ENCODE assay signal across 18 cellular contexts in genomic region chr6:38612386-38612965, GRCh38. TPM values are rescaled to one million over a fixed set of nuclear protein-coding genes. Genes with fewer than 3 reads are reported as not detected.
DNase-seq lines count a peak whose midpoint lies in the region; ATAC-seq and TF ChIP-seq lines count a peak whose summit lies in the region.
"Had no signal": no experiment of that assay in that cellular context is flagged by ENCODE, and none has a peak within 500 bp of the region (broad histone marks: within the 10 kb centered on the region; RNA-seq: fewer than 3 reads in every experiment).

No MANE protein-coding gene starts in this region.

- H2AFZ ChIP-seq in fibroblast of lung (ENCODE audit: low read length) = no peak overlapping the region

- POLR2A ChIA-PET in BJ (lab: Charles Lee) = no interaction called here

- CTCF ChIA-PET in BJ (lab: Yijun Ruan, JAX) = no interaction called here

- ATAC-seq in RWPE2 (ENCODE audit: low read depth) (peak; percentile 29; the same call in 1 of the 3 replicates), HG02759 (IDR thresholded peaks at IDR 0.05; ENCODE audit: unreplicated experiment) (no peak), GM18519 (IDR thresholded peaks at IDR 0.05; ENCODE audit: low FRiP score, unreplicated experiment) (no peak)
- no peak for ATAC-seq in natural killer cell treated with Interleukin-12 subunit alpha and Interleukin-12 subunit beta and Interleukin-15 and Interleukin-18, amount 100 ng/mL, for 72 hours
- ATAC-seq: stimulated activated naive CD8-positive, alpha-beta T cell treated with anti-CD3 and anti-CD28 coated beads, Interleukin-15, amount 100 ng/mL, for 72 hours had no signal

- H3K4me3 Mint-ChIP-seq in natural killer cell treated with Interleukin-12 subunit alpha and Interleukin-12 subunit beta and Interleukin-15 and Interleukin-18, amount 100 ng/mL, for 72 hours = no peak overlapping the region
- H3K4me3 Mint-ChIP-seq: activated naive CD8-positive, alpha-beta T cell treated with anti-CD3 and anti-CD28 coated beads for 36 hours; immature natural killer cell; mesothelial cell of epicardium; stimulated activated naive CD8-positive, alpha-beta T cell treated with anti-CD3 and anti-CD28 coated beads, Interleukin-15, amount 100 ng/mL, for 72 hours had no signal

- no peak overlapping the region for H3K27ac Mint-ChIP-seq in natural killer cell treated with Interleukin-12 subunit alpha and Interleukin-12 subunit beta and Interleukin-15 and Interleukin-18, amount 100 ng/mL, for 72 hours
- H3K27ac Mint-ChIP-seq: activated naive CD8-positive, alpha-beta T cell treated with anti-CD3 and anti-CD28 coated beads for 36 hours; immature natural killer cell; mesothelial cell of epicardium; stimulated activated naive CD8-positive, alpha-beta T cell treated with anti-CD3 and anti-CD28 coated beads, Interleukin-15, amount 100 ng/mL, for 72 hours had no signal

- H3K9ac ChIP-seq in fibroblast of lung (ENCODE audit: insufficient read depth, low read length) = no peak overlapping the region

- H3K36me3 ChIP-seq in BJ (ENCODE audit: control insufficient read depth, insufficient read depth, low read length) = no peaks in the 10 kb centered on the region
- no peaks in the 10 kb centered on the region for H3K36me3 ChIP-seq in RWPE2 (ENCODE audit: low read depth)
- no peaks in the 10 kb centered on the region for H3K36me3 ChIP-seq in fibroblast of lung (ENCODE audit: control insufficient read depth, insufficient read depth, low read length)
- H3K36me3 ChIP-seq: esophagus muscularis mucosa had no signal

- peak; percentile 67 for DNase-seq in BJ (ENCODE audit: low read depth)
- no peak for DNase-seq in RWPE2 (ENCODE audit: low spot score)
- peak; percentile 72 to 82 for DNase-seq in fibroblast of lung (ENCODE audit: low read depth in 2 of 2)
- DNase-seq in skeletal muscle cell (ENCODE audit: low read depth) = peak; percentile 53
- no peak for DNase-seq in NCI-H128 (lab: John Stamatoyannopoulos, UW; ENCODE audit: unreplicated experiment)
- DNase-seq in natural killer cell treated with Interleukin-12 subunit alpha and Interleukin-12 subunit beta and Interleukin-15 and Interleukin-18, amount 100 ng/mL, for 72 hours (ENCODE audit: low spot score) = no peak
- DNase-seq: activated CD4-positive, alpha-beta T cell treated with anti-CD3 and anti-CD28 coated beads for 1 hour; activated naive CD8-positive, alpha-beta T cell treated with anti-CD3 and anti-CD28 coated beads for 36 hours; C1 segment of cervical spinal cord; immature natural killer cell; NCI-H82; nucleus accumbens; small intestine; stimulated activated naive CD8-positive, alpha-beta T cell treated with anti-CD3 and anti-CD28 coated beads, Interleukin-15, amount 100 ng/mL, for 72 hours had no signal

- H3K27ac ChIP-seq in RWPE2 (ENCODE audit: poor library complexity, severe bottlenecking) = no peak overlapping the region
- peak overlapping the region; percentile 19 for H3K27ac ChIP-seq in fibroblast of lung (ENCODE audit: insufficient read depth, low read length)
- H3K27ac ChIP-seq: esophagus muscularis mucosa had no signal

- no peak for TF ChIP-seq CTCF in BJ (IDR thresholded peaks at IDR 0.05; ENCODE audit: insufficient read depth, low read depth, low read length)
- no peak for TF ChIP-seq CTCF in RWPE2 (IDR thresholded peaks at IDR 0.05; ENCODE audit: poor library complexity, severe bottlenecking)
- no peak for TF ChIP-seq CTCF in fibroblast of lung (conservative IDR thresholded peaks at IDR 0.05 in 1 of 2, IDR thresholded peaks at IDR 0.05 in 1 of 2; ENCODE audit: low read depth in 1 of 2, low read length in 2 of 2)

- no peaks in the 10 kb centered on the region for H3K27me3 Mint-ChIP-seq in natural killer cell treated with Interleukin-12 subunit alpha and Interleukin-12 subunit beta and Interleukin-15 and Interleukin-18, amount 100 ng/mL, for 72 hours
- H3K27me3 Mint-ChIP-seq: activated naive CD8-positive, alpha-beta T cell treated with anti-CD3 and anti-CD28 coated beads for 36 hours; stimulated activated naive CD8-positive, alpha-beta T cell treated with anti-CD3 and anti-CD28 coated beads, Interleukin-15, amount 100 ng/mL, for 72 hours had no signal

- H3K4me2 ChIP-seq in fibroblast of lung (ENCODE audit: extremely low read depth, insufficient read depth, low read length) = no peak overlapping the region

- no peaks in the 10 kb centered on the region for H4K20me1 ChIP-seq in fibroblast of lung (ENCODE audit: control insufficient read depth, extremely low read depth, insufficient read depth, low read length)

- H3K36me3 Mint-ChIP-seq in natural killer cell treated with Interleukin-12 subunit alpha and Interleukin-12 subunit beta and Interleukin-15 and Interleukin-18, amount 100 ng/mL, for 72 hours = no peaks in the 10 kb centered on the region
- H3K36me3 Mint-ChIP-seq: activated naive CD8-positive, alpha-beta T cell treated with anti-CD3 and anti-CD28 coated beads for 36 hours; immature natural killer cell; mesothelial cell of epicardium had no signal

- H3K27me3 ChIP-seq in BJ (ENCODE audit: control insufficient read depth, insufficient read depth, low read length) (no peaks in the 10 kb centered on the region), RWPE2 (ENCODE audit: insufficient read depth, poor library complexity, severe bottlenecking) (no peaks in the 10 kb centered on the region), fibroblast of lung (ENCODE audit: control insufficient read depth, insufficient read depth, low read length) (no peaks in the 10 kb centered on the region)
- H3K27me3 ChIP-seq: esophagus muscularis mucosa had no signal

- H3K4me1 ChIP-seq in RWPE2 (ENCODE audit: insufficient read depth, poor library complexity, severe bottlenecking) = no peaks in the 10 kb centered on the region
- peaks cover 4% of the 10 kb centered on the region for H3K4me1 ChIP-seq in fibroblast of lung (ENCODE audit: control insufficient read depth, extremely low read depth, insufficient read depth, low read length)

- no peaks in the 10 kb centered on the region for H3K79me2 ChIP-seq in fibroblast of lung (ENCODE audit: control insufficient read depth, insufficient read depth, low read length)

- H3K9me3 ChIP-seq in RWPE2 (ENCODE audit: severe bottlenecking) (no peaks in the 10 kb centered on the region), fibroblast of lung (ENCODE audit: control insufficient read depth, insufficient read depth, low read depth, low read length) (no peaks in the 10 kb centered on the region)
- H3K9me3 ChIP-seq: esophagus muscularis mucosa had no signal

- peaks cover 0 to 3% of the 10 kb centered on the region in 2 donors for H3K4me1 Mint-ChIP-seq in natural killer cell treated with Interleukin-12 subunit alpha and Interleukin-12 subunit beta and Interleukin-15 and Interleukin-18, amount 100 ng/mL, for 72 hours (ENCODE audit: low read depth in 2 of 2)

- H3K4me3 ChIP-seq in BJ (ENCODE audit: low read depth, low read length) = no peak overlapping the region
- H3K4me3 ChIP-seq in RWPE2 (ENCODE audit: severe bottlenecking) = no peak overlapping the region
- H3K4me3 ChIP-seq in fibroblast of lung (replicated peaks in 1 of 4; ENCODE audit: control extremely low read depth in 1 of 4, insufficient read depth in 1 of 4, low read depth in 3 of 4, low read length in 4 of 4) = no peak overlapping the region
- no peak overlapping the region for H3K4me3 ChIP-seq in skeletal muscle cell (ENCODE audit: low read depth, low read length)
- H3K4me3 ChIP-seq: esophagus muscularis mucosa had no signal

- no peaks in the 10 kb centered on the region for H3K9me3 Mint-ChIP-seq in natural killer cell treated with Interleukin-12 subunit alpha and Interleukin-12 subunit beta and Interleukin-15 and Interleukin-18, amount 100 ng/mL, for 72 hours
- H3K9me3 Mint-ChIP-seq: activated naive CD8-positive, alpha-beta T cell treated with anti-CD3 and anti-CD28 coated beads for 36 hours; immature natural killer cell; mesothelial cell of epicardium; stimulated activated naive CD8-positive, alpha-beta T cell treated with anti-CD3 and anti-CD28 coated beads, Interleukin-15, amount 100 ng/mL, for 72 hours had no signal

RNA-seq across cellular contexts. Expression of gene BTBD9, which starts 27.3 kb away (rescaled TPM):
- polyA plus RNA-seq in BJ (2011; rRNA removed) (5.4 and 6.1 TPM in 2 replicates), fibroblast of lung (5.2 and 7.7 TPM in 2 replicates)
- polyA minus RNA-seq in BJ (2011; rRNA and poly(A)+ RNA removed) = 12.9 and 17.1 TPM in 2 replicates
- 8.2 and 13.4 TPM in 2 replicates for total RNA-seq in fibroblast of lung
- 4.9 and 6.2 TPM in 2 replicates for polyA plus RNA-seq in fibroblast of lung (2012)
- 14.5 and 15.0 TPM in 2 replicates for polyA minus RNA-seq in fibroblast of lung (ENCODE audit: low replicate concordance)
- total RNA-seq in natural killer cell treated with Interleukin-12 subunit alpha and Interleukin-12 subunit beta and Interleukin-15 and Interleukin-18, amount 100 ng/mL, for 72 hours = 10 to 100 TPM; 27.7 to 34.2 TPM

Comparison
In these comparisons a context has a peak if more than half of its experiments do, and no peak if none do; other contexts are left out.
1. DNase-seq: peak in BJ (single experiment), fibroblast of lung (2 of 2) and skeletal muscle cell (single experiment); none in RWPE2 (single experiment), NCI-H128 (single experiment) and natural killer cell treated with Interleukin-12 subunit alpha and Interleukin-12 subunit beta and Interleukin-15 and Interleukin-18, amount 100 ng/mL, for 72 hours (single experiment).